1 cellular context compared by ENCODE assay signal in the genomic region with DNA sequence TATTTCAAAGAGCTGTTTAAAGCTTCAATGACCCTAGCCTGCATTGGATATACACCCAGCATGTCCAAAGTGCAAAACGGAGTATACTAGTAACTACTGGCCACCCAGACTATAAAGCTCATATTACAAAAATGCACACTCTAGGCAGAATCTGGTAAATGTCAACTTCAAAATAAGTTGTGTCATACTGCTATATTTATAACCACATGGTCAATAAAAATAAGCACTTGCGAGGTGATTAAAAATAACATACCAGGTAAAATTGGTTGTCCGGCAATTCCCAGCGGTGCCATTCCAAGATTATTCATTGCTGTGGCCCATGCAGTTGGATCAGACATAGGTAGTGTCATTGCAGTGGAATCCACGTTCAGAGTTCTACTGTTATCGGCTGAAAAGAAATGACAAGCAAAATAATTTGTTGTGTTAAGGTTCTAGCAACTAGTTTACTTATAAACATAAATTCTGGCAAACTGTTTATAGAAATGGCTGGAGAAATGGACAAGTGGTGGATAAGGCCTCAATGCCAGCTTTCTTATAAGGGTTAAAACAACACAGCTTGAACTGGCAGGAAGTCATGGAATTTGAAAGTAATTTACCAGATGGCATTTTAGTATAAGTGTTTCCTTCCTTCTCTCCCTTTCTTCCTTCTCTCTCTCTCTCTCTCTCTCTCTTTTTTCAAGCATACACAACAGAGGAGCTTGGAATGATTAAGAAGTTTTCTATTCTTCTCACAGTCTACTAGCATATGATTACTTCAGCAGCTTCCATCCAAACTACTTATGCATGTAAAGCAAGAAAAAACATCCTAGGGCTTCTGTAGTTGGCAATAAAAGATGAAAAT.
TF ChIP-seq lines count a peak whose summit lies in the region.

No MANE protein-coding gene starts in this region.

TF ChIP-seq in HEK293, 187 proteins besides CTCF, POLR2A, EP300 and RAD21 (continued from another document):
- TF ChIP-seq, protein P1, sequence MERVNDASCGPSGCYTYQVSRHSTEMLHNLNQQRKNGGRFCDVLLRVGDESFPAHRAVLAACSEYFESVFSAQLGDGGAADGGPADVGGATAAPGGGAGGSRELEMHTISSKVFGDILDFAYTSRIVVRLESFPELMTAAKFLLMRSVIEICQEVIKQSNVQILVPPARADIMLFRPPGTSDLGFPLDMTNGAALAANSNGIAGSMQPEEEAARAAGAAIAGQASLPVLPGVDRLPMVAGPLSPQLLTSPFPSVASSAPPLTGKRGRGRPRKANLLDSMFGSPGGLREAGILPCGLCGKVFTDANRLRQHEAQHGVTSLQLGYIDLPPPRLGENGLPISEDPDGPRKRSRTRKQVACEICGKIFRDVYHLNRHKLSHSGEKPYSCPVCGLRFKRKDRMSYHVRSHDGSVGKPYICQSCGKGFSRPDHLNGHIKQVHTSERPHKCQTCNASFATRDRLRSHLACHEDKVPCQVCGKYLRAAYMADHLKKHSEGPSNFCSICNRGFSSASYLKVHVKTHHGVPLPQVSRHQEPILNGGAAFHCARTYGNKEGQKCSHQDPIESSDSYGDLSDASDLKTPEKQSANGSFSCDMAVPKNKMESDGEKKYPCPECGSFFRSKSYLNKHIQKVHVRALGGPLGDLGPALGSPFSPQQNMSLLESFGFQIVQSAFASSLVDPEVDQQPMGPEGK (tag by site-specific recombination; IDR thresholded peaks at IDR 0.05): no peak
- TF ChIP-seq GLI2 (tag by site-specific recombination; IDR thresholded peaks at IDR 0.05; ENCODE audit: borderline replicate concordance, low read depth) (peak; percentile 72; the same call in 1 of the 2 replicates), MYNN (tag by site-specific recombination; IDR thresholded peaks at IDR 0.05; ENCODE audit: borderline replicate concordance) (no peak), FEZF1 (tag by site-specific recombination; IDR thresholded peaks at IDR 0.05) (peak; percentile 82), TCF7L2 (IDR thresholded peaks at IDR 0.05; ENCODE audit: borderline replicate concordance, low read depth, low read length) (0 out of 2 replicates have a peak, but pooled peaks have one; percentile 31)
- TF ChIP-seq, protein P2, sequence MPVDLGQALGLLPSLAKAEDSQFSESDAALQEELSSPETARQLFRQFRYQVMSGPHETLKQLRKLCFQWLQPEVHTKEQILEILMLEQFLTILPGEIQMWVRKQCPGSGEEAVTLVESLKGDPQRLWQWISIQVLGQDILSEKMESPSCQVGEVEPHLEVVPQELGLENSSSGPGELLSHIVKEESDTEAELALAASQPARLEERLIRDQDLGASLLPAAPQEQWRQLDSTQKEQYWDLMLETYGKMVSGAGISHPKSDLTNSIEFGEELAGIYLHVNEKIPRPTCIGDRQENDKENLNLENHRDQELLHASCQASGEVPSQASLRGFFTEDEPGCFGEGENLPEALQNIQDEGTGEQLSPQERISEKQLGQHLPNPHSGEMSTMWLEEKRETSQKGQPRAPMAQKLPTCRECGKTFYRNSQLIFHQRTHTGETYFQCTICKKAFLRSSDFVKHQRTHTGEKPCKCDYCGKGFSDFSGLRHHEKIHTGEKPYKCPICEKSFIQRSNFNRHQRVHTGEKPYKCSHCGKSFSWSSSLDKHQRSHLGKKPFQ (tag by site-specific recombination; IDR thresholded peaks at IDR 0.05): 0 out of 2 replicates have a peak, but pooled peaks have one; percentile 21
- TF ChIP-seq, protein P3, sequence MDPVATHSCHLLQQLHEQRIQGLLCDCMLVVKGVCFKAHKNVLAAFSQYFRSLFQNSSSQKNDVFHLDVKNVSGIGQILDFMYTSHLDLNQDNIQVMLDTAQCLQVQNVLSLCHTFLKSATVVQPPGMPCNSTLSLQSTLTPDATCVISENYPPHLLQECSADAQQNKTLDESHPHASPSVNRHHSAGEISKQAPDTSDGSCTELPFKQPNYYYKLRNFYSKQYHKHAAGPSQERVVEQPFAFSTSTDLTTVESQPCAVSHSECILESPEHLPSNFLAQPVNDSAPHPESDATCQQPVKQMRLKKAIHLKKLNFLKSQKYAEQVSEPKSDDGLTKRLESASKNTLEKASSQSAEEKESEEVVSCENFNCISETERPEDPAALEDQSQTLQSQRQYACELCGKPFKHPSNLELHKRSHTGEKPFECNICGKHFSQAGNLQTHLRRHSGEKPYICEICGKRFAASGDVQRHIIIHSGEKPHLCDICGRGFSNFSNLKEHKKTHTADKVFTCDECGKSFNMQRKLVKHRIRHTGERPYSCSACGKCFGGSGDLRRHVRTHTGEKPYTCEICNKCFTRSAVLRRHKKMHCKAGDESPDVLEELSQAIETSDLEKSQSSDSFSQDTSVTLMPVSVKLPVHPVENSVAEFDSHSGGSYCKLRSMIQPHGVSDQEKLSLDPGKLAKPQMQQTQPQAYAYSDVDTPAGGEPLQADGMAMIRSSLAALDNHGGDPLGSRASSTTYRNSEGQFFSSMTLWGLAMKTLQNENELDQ (tag by site-specific recombination; IDR thresholded peaks at IDR 0.05; ENCODE audit: low read depth): no peak
TF ChIP-seq in HEK293: peak in this region for 18.
